10 cellular contexts compared by ENCODE assay signal in genomic region chr15:39582286-39582976, GRCh38. TPM values are rescaled to one million over a fixed set of nuclear protein-coding genes. Genes with fewer than 3 reads are reported as not detected.
A peak's percentile ranks its signal among the peaks of the same experiment; 100 is the strongest.
DNase-seq lines count a peak whose midpoint lies in the region; ATAC-seq, FAIRE-seq and TF ChIP-seq lines count a peak whose summit lies in the region.
"Had no signal": no experiment of that assay in that cellular context is flagged by ENCODE, and none has a peak within 500 bp of the region (broad histone marks: within the 10 kb centered on the region; RNA-seq: fewer than 3 reads in every experiment).

No MANE protein-coding gene starts in this region.

- peak; percentile 70 for DNase-seq in GM04503 (ENCODE audit: low read depth)
- no peak for DNase-seq in K562 (ENCODE audit: extremely low read depth in 1 of 4, low spot score in 3 of 4)
- no peak for DNase-seq in iPS DF 6.9 (ENCODE audit: low read depth, low spot score)
- peak; percentile 19 for DNase-seq in pulmonary artery endothelial cell (ENCODE audit: low read depth, low spot score)
- DNase-seq in activated T-cell treated with anti-CD3 and anti-CD28 coated beads, Interleukin-2, amount 50 U/mL, for 48 hours, result no peak
- no peak for DNase-seq in RCC 7860 (ENCODE audit: low spot score)
- DNase-seq: NCI-H1694 treated with DMSO at 0.1 percent for 48 hours had no signal

- CTCF ChIA-PET in K562 (lab: Yijun Ruan, JAX; ENCODE audit: low intra/inter-chr PET ratio), result no interaction called here

- H3K79me2 ChIP-seq in K562 (ENCODE audit: control insufficient read depth, insufficient read depth, low read length), result no peaks in the 10 kb centered on the region

- WGBS in K562 (ENCODE audit: insufficient coverage, low coverage, missing lambda C conversion rate), result 2% methylated on average over 17 of the region's 20 CpGs
- WGBS in iPS DF 6.9 (ENCODE audit: insufficient coverage, insufficient read length), result no CpG with 5 or more reads among the region's 20 CpGs

- H2AFZ ChIP-seq in K562 (ENCODE audit: low read depth, low read length), result no peak overlapping the region

- H3K4me2 ChIP-seq in K562 (ENCODE audit: insufficient read depth, low read length), result no peak overlapping the region

- 0 out of 2 replicates have a peak, but pooled peaks cover 3% of the 10 kb centered on the region for H4K20me1 ChIP-seq in K562 (replicated peaks; ENCODE audit: control insufficient read depth, insufficient read depth, low read length)

- H3K27me3 ChIP-seq in K562 (ENCODE audit: control insufficient read depth in 2 of 2, insufficient read depth in 2 of 2, low read length in 2 of 2) (peaks cover 33 to 55% of the 10 kb centered on the region in 2 experiments; a peak in 4 of 5 replicates), iPS DF 6.9 (ENCODE audit: control insufficient read depth, insufficient read depth, low read length) (no peaks in the 10 kb centered on the region)

- intact Hi-C loops in K562 (cut with micrococcal nuclease), result loop anchor here (2.0 to 10.0 kb wide), 4 partner anchors 174 to 878 kb away; no protein-coding TSS in a partner anchor

- no peak for TF ChIP-seq RAD21 in K562 (CRISPR knock-in tag; conservative IDR thresholded peaks at IDR 0.05 in 1 of 2, IDR thresholded peaks at IDR 0.05 in 1 of 2)

- BruUV-seq in K562 (replicated peaks; lab: Mats Ljungman, UMichigan), result no TSS peak

- no peak for TF ChIP-seq CTCF in K562 (IDR thresholded peaks at IDR 0.05 in 2 of 3, conservative IDR thresholded peaks at IDR 0.05 in 1 of 3; ENCODE audit: insufficient read depth in 2 of 3, low read depth in 1 of 3, low read length in 3 of 3)

- no peak overlapping the region for H3K4me3 ChIP-seq in K562
- peak overlapping the region; percentile 3; the same call in 1 of the 2 replicates for H3K4me3 ChIP-seq in iPS DF 6.9 (ENCODE audit: low read length)

- TF ChIP-seq EP300 in K562 (IDR thresholded peaks at IDR 0.05; ENCODE audit: low read length), result no peak

- ATAC-seq in K562 (no peak), HG03432 (IDR thresholded peaks at IDR 0.05; ENCODE audit: unreplicated experiment) (no peak), GM18909 (IDR thresholded peaks at IDR 0.05; ENCODE audit: poor library complexity, unreplicated experiment) (no peak)

- in situ Hi-C loops in K562 (cut with MboI), result loop anchor here (25.0 kb wide), 1 partner anchor 770 kb away; no protein-coding TSS in a partner anchor

- no peak for FAIRE-seq in K562 (lab: Jason Lieb, UNC)
- FAIRE-seq in RCC 7860 (lab: Jason Lieb, UNC), result no peak
- FAIRE-seq: endometrium had no signal

- no peaks in the 10 kb centered on the region for H3K36me3 ChIP-seq in K562 (ENCODE audit: control insufficient read depth, insufficient read depth, low read length)
- H3K36me3 ChIP-seq in iPS DF 6.9 (ENCODE audit: control insufficient read depth, insufficient read depth, low read length), result peaks cover 41% of the 10 kb centered on the region

- H3K27ac ChIP-seq in K562 (ENCODE audit: extremely low read depth, low read depth, low read length) (no peak overlapping the region), iPS DF 6.9 (ENCODE audit: low read length) (no peak overlapping the region)

- H3K4me1 ChIP-seq in K562 (replicated peaks in 1 of 2; ENCODE audit: control insufficient read depth in 2 of 2, insufficient read depth in 2 of 2, low read length in 2 of 2) (peaks cover 0 to 12% of the 10 kb centered on the region in 2 experiments; a peak in 1 of 5 replicates), iPS DF 6.9 (ENCODE audit: control insufficient read depth, insufficient read depth, low read length) (peaks cover 12% of the 10 kb centered on the region; the same call in 1 of the 2 replicates)

- no peak for TF ChIP-seq POLR2A in K562 (conservative IDR thresholded peaks at IDR 0.05)

- peaks cover 7% of the 10 kb centered on the region for H3K9me3 ChIP-seq in K562 (replicated peaks; ENCODE audit: control insufficient read depth, insufficient read depth, low read depth, low read length)
- no peaks in the 10 kb centered on the region for H3K9me3 ChIP-seq in iPS DF 6.9 (ENCODE audit: control insufficient read depth, insufficient read depth, low read length)

- POLR2A ChIA-PET in K562 (lab: Yijun Ruan, JAX), result no interaction called here

- H3K9ac ChIP-seq in K562 (ENCODE audit: insufficient read depth in 1 of 2, low read depth in 2 of 2, low read length in 2 of 2), result no peak overlapping the region

- H3K9me1 ChIP-seq in K562 (ENCODE audit: control insufficient read depth, insufficient read depth, low read length), result no peaks in the 10 kb centered on the region

TF ChIP-seq in K562, 482 proteins besides CTCF, POLR2A, EP300 and RAD21:
- TF ChIP-seq KDM2B (CRISPR knock-in tag; IDR thresholded peaks at IDR 0.05) (no peak), LCOR (CRISPR knock-in tag; IDR thresholded peaks at IDR 0.05) (no peak), NFIC (IDR thresholded peaks at IDR 0.05) (0 out of 2 replicates have a peak, but pooled peaks have one; percentile 25)

RNA-seq across cellular contexts. Expression of gene THBS1, which starts 1.6 kb away (rescaled TPM):
- total RNA-seq in K562 (2011; cell fraction: chromatin; rRNA removed; ENCODE audit: low replicate concordance), result 3.7 and 5.3 TPM in 2 replicates
- 2.2 and 3.2 TPM in 2 replicates for total RNA-seq in K562 (2011; cell fraction: nucleolus; rRNA removed)
- 2.1 and 3.4 TPM in 2 replicates for total RNA-seq in K562 (2011; cell fraction: nucleoplasm; rRNA removed)
- total RNA-seq in K562 (2014; rRNA removed) (0.23 and 0.29 TPM in 2 replicates), K562 (2014; rRNA removed; fragmentation: Illumina TruSeq; extraction: Trizol) (0.40 and 0.51 TPM in 2 replicates), K562 (2015; rRNA removed; fragmentation: Illumina TruSeq; extraction: Trizol) (0.53 and 0.65 TPM in 2 replicates), K562 (2021) (1.3 and 2.0 TPM in 2 replicates), pulmonary artery endothelial cell (5,210 and 8,327 TPM in 2 replicates)
- polyA plus RNA-seq in K562 (2011; rRNA removed) (0.16 and 0.64 TPM in 2 replicates), K562 (2014; fragmentation: Illumina TruSeq; extraction: Trizol) (0.12 and 0.40 TPM in 2 replicates), K562 (2014; fragmentation: Nextera tagmentation; extraction: Ambion mirVana) (under 1 TPM; 0.04 to 0.08 TPM), K562 (2014; rRNA removed) (0.07 and 1.0 TPM in 2 replicates)
- 0.44 and 1.9 TPM in 2 replicates for polyA plus RNA-seq in K562 (2011; cell fraction: cytosol; rRNA removed)
- polyA plus RNA-seq in K562 (2011; cell fraction: nucleus; rRNA removed), result 0.44 and 7.7 TPM in 2 replicates
- polyA plus RNA-seq in K562 (2012), result 0.31 and 0.84 TPM in 2 replicates
- polyA minus RNA-seq in K562 (2011; rRNA and poly(A)+ RNA removed), result 0.42 and 2.6 TPM in 2 replicates
- polyA minus RNA-seq in K562 (2011; cell fraction: cytosol; rRNA and poly(A)+ RNA removed), result 2.8 and 4.3 TPM in 2 replicates
- polyA minus RNA-seq in K562 (2011; cell fraction: nucleus; rRNA and poly(A)+ RNA removed), result 1.1 and 7.7 TPM in 2 replicates

Comparison
In these comparisons a context has a peak if more than half of its experiments do, and no peak if none do; other contexts are left out.
1. DNase-seq: peak in GM04503 (single experiment) and pulmonary artery endothelial cell (single experiment); none in K562 (0 of 4), iPS DF 6.9 (single experiment), activated T-cell treated with anti-CD3 and anti-CD28 coated beads, Interleukin-2, amount 50 U/mL, for 48 hours (0 of 2) and RCC 7860 (single experiment).
2. RNA of gene THBS1, which starts 1.6 kb away (total RNA-seq): 5,210 to 8,327 TPM in pulmonary artery endothelial cell; 0.23 to 5.3 TPM in K562; every median in the first group is over 100 times any median in the second.